Comparison of ENCODE assay signal across 19 cellular contexts in genomic region chr6:85494551-85495337, GRCh38. TPM values are rescaled to one million over a fixed set of nuclear protein-coding genes. Genes with fewer than 3 reads are reported as not detected.
DNase-seq lines count a peak whose midpoint lies in the region; ATAC-seq and TF ChIP-seq lines count a peak whose summit lies in the region.
"Had no signal": no experiment of that assay in that cellular context is flagged by ENCODE, and none has a peak within 500 bp of the region (broad histone marks: within the 10 kb centered on the region; RNA-seq: fewer than 3 reads in every experiment).

No MANE protein-coding gene starts in this region.

- 57% methylated on average over 5 of the region's 5 CpGs for WGBS in GM23248 (ENCODE audit: low coverage in 1 of 2, low lambda C conversion rate in 2 of 2, missing lambda C conversion rate in 2 of 2), 2 experiments
- 43 to 75% methylated on average over 4 to 5 of the region's 5 CpGs for WGBS in gastroesophageal sphincter (ENCODE audit: low coverage in 1 of 2), 2 donors

- H3K36me3 ChIP-seq in GM23248 (ENCODE audit: low read depth) = peaks cover 57% of the 10 kb centered on the region
- H3K36me3 ChIP-seq in gastroesophageal sphincter = peaks cover 0 to 3% of the 10 kb centered on the region in 2 donors
- H3K36me3 ChIP-seq: ovary had no signal

- peaks cover 79% of the 10 kb centered on the region for H3F3A ChIP-seq in GM23248 (ENCODE audit: insufficient read depth)

- ATAC-seq in naive thymus-derived CD8-positive, alpha-beta T cell = no peak
- ATAC-seq in HG03097 (IDR thresholded peaks at IDR 0.05; ENCODE audit: low FRiP score, unreplicated experiment) (no peak), gastroesophageal sphincter (no peak)

- no peaks in the 10 kb centered on the region for H4K20me1 ChIP-seq in GM23248 (ENCODE audit: insufficient read depth)

- no peak for TF ChIP-seq EP300 in gastroesophageal sphincter (IDR thresholded peaks at IDR 0.05)

- 0 out of 2 replicates have a peak overlapping the region, but pooled peaks have one; percentile 12 for H3K27ac ChIP-seq in GM23248
- peak overlapping the region; percentile 44 for H3K27ac ChIP-seq in epithelial cell of prostate
- no peak overlapping the region for H3K27ac ChIP-seq in gastroesophageal sphincter
- H3K27ac ChIP-seq: ovary, sigmoid colon had no signal

- no peaks in the 10 kb centered on the region for H3K79me2 ChIP-seq in GM23248 (ENCODE audit: insufficient read depth)

- no peak overlapping the region for H3K4me3 Mint-ChIP-seq in naive thymus-derived CD8-positive, alpha-beta T cell
- H3K4me3 Mint-ChIP-seq: B cell had no signal

- H3K9me2 ChIP-seq in GM23248 (ENCODE audit: insufficient read depth) = no peaks in the 10 kb centered on the region

- H3K9me3 Mint-ChIP-seq in naive thymus-derived CD8-positive, alpha-beta T cell = peaks cover 0 to 26% (median 10%) of the 10 kb centered on the region in 9 donors

- H3K27me3 ChIP-seq in GM23248 (replicated peaks; ENCODE audit: insufficient read depth) (no peaks in the 10 kb centered on the region), gastroesophageal sphincter (no peaks in the 10 kb centered on the region)
- H3K27me3 ChIP-seq: ovary, sigmoid colon had no signal

- peaks cover 14% of the 10 kb centered on the region for H3K4me1 ChIP-seq in GM23248 (ENCODE audit: insufficient read depth)
- no peaks in the 10 kb centered on the region for H3K4me1 ChIP-seq in gastroesophageal sphincter

- H3K27ac Mint-ChIP-seq in naive thymus-derived CD8-positive, alpha-beta T cell = peak overlapping the region in 7 of 10 donors; percentile 11 to 49 (median 35)
- H3K27ac Mint-ChIP-seq: B cell had no signal

- H3K36me3 Mint-ChIP-seq in naive thymus-derived CD8-positive, alpha-beta T cell = peaks cover 27 to 46% (median 32%) of the 10 kb centered on the region in 3 donors

- H3K4me1 Mint-ChIP-seq in naive thymus-derived CD8-positive, alpha-beta T cell = peaks cover 13 to 19% (median 14%) of the 10 kb centered on the region in 4 donors
- H3K4me1 Mint-ChIP-seq: B cell had no signal

- peak; percentile 67 for DNase-seq in GM23248
- peak; percentile 60 for DNase-seq in NCI-H226
- DNase-seq in epithelial cell of prostate (ENCODE audit: low read depth, low spot score) = no peak
- no peak for DNase-seq in naive thymus-derived CD8-positive, alpha-beta T cell
- no peak for DNase-seq in NCI-H748 treated with DMSO at 0.1 percent for 48 hours (lab: John Stamatoyannopoulos, UW)
- DNase-seq in activated effector memory CD4-positive, alpha-beta T cell treated with anti-CD3 and anti-CD28 coated beads, Interleukin-2, amount 50 U/mL, for 16 hours = no peak
- DNase-seq: activated effector memory CD4-positive, alpha-beta T cell treated with Interleukin-2 at 50 U/mL for 16 hours; anterior cingulate cortex; H7; head of caudate nucleus; NCI-H2029 treated with DMSO at 0.1 percent for 48 hours; NCI-H524; ovary; sigmoid colon; stimulated activated CD4-positive, alpha-beta T cell treated with anti-CD3 and anti-CD28 coated beads, Interleukin-2, amount 100 ng/mL, for 48 hours; T-helper 1 cell had no signal

- no peak overlapping the region for H3K4me3 ChIP-seq in GM23248
- no peak overlapping the region for H3K4me3 ChIP-seq in gastroesophageal sphincter
- H3K4me3 ChIP-seq: ovary, sigmoid colon had no signal

- H3K9me3 ChIP-seq in GM23248 (ENCODE audit: low read depth) (no peaks in the 10 kb centered on the region), gastroesophageal sphincter (no peaks in the 10 kb centered on the region)
- H3K9me3 ChIP-seq: ovary, sigmoid colon had no signal

- H3K9ac ChIP-seq in GM23248 = no peak overlapping the region

- no peak for TF ChIP-seq CTCF in gastroesophageal sphincter (IDR thresholded peaks at IDR 0.05)

- no peak for TF ChIP-seq POLR2A in gastroesophageal sphincter (IDR thresholded peaks at IDR 0.05)

- H3K27me3 Mint-ChIP-seq in naive thymus-derived CD8-positive, alpha-beta T cell = no peaks in the 10 kb centered on the region
- H3K27me3 Mint-ChIP-seq: B cell had no signal

- POLR2A ChIA-PET in naive thymus-derived CD8-positive, alpha-beta T cell (lab: Charles Lee) = no interaction called here

- H3K4me2 ChIP-seq in GM23248 (ENCODE audit: unreplicated experiment) = no peak overlapping the region

- H2AFZ ChIP-seq in GM23248 = no peak overlapping the region

- in situ Hi-C loops in GM23248 (cut with MboI) = loop anchor here (25.0 kb wide), 1 partner anchor 732 kb away; the partner anchor contains the start of gene TBX18

RNA-seq across cellular contexts. Expression of gene NT5E, which starts 44.9 kb away (rescaled TPM):
- 264 and 293 TPM in 2 replicates for total RNA-seq in GM23248 (2014; rRNA removed; shearing (Covaris generic))
- 201 and 205 TPM in 2 replicates for polyA plus RNA-seq in GM23248 (2016; fragmentation: Nextera tagmentation; extraction: Ambion mirVana)
- 10 to 100 TPM; 56.5 to 57.3 TPM for total RNA-seq in naive thymus-derived CD8-positive, alpha-beta T cell
- 100 to 1,000 TPM in 2 of 3 donors, 10 to 100 TPM in 1; 77.7 to 128 (median 103) TPM for polyA plus RNA-seq in naive thymus-derived CD8-positive, alpha-beta T cell
- 10 to 100 TPM; 18.7 to 26.1 (median 23.2) TPM for total RNA-seq in gastroesophageal sphincter

Comparison
In these comparisons a context has a peak if more than half of its experiments do, and no peak if none do; other contexts are left out.
1. DNase-seq: peak in GM23248 (single experiment) and NCI-H226 (single experiment); none in epithelial cell of prostate (single experiment), naive thymus-derived CD8-positive, alpha-beta T cell (0 of 10), NCI-H748 treated with DMSO at 0.1 percent for 48 hours (single experiment) and activated effector memory CD4-positive, alpha-beta T cell treated with anti-CD3 and anti-CD28 coated beads, Interleukin-2, amount 50 U/mL, for 16 hours (single experiment).
2. H3K27ac ChIP-seq: peak in GM23248 (single experiment) and epithelial cell of prostate (single experiment); none in gastroesophageal sphincter (0 of 4).